Comparison of ENCODE assay signal across 24 cellular contexts in the genomic region with DNA sequence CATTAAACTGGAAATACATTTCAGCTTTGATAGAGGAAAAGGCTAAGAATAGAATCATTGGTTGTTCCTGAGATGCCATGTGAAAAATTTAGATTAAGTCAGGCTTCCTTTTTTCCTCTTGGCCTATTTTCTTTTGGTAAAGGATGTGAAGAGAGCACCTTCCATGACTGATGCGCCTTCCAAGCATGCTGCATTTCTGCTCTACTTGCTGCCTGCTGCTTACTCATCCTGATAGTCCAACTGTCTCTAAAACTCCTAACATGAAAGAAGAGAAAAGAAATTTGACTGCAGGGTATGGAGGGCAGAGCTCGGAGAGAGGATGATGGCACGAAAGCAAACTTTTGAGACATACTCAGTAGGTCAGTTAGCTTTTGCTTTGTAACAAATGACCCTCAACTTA. TPM values are rescaled to one million over a fixed set of nuclear protein-coding genes. Genes with fewer than 3 reads are reported as not detected.
DNase-seq lines count a peak whose midpoint lies in the region; ATAC-seq, FAIRE-seq and TF ChIP-seq lines count a peak whose summit lies in the region.
"Had no signal": no experiment of that assay in that cellular context is flagged by ENCODE, and none has a peak within 500 bp of the region (broad histone marks: within the 10 kb centered on the region; RNA-seq: fewer than 3 reads in every experiment).

No MANE protein-coding gene starts in this region.

- H3K36me3 Mint-ChIP-seq in astrocyte (ENCODE audit: low read depth, unreplicated experiment): peaks cover 7% of the 10 kb centered on the region
- no peaks in the 10 kb centered on the region for H3K36me3 Mint-ChIP-seq in neural progenitor cell
- H3K36me3 Mint-ChIP-seq: CD4-positive, CD25-positive, alpha-beta regulatory T cell had no signal

- no peak for ATAC-seq in A549

- peak; percentile 63 for FAIRE-seq in A549 (lab: Jason Lieb, UNC)
- no peak for FAIRE-seq in astrocyte (lab: Jason Lieb, UNC)
- FAIRE-seq: D721Med, GM12891, GM19239, H1 had no signal

- H3K9me3 Mint-ChIP-seq in astrocyte (ENCODE audit: unreplicated experiment): no peaks in the 10 kb centered on the region
- no peaks in the 10 kb centered on the region for H3K9me3 Mint-ChIP-seq in neural progenitor cell
- H3K9me3 Mint-ChIP-seq: CD4-positive, CD25-positive, alpha-beta regulatory T cell had no signal

- H3K9ac ChIP-seq in astrocyte (ENCODE audit: low read length) (no peak overlapping the region), neural progenitor cell (no peak overlapping the region)
- H3K9ac ChIP-seq: BLaER1 had no signal

- WGBS in A549 (ENCODE audit: missing lambda C conversion rate): 90% methylated on average over 3 of the region's 3 CpGs

- no peak overlapping the region for H2AFZ ChIP-seq in astrocyte (ENCODE audit: low read depth, low read length)
- peak overlapping the region; percentile 50 for H2AFZ ChIP-seq in neural progenitor cell (replicated peaks)

- CTCF ChIA-PET in A549 (lab: Yijun Ruan, JAX): interaction anchor here (0.7 to 1.7 kb wide), 4 partner anchors 19 to 269 kb away, joined by 3 to 10 read pairs (median 4); no protein-coding TSS in a partner anchor

- H3K4me1 Mint-ChIP-seq in astrocyte (ENCODE audit: low read depth, unreplicated experiment) (peaks cover 11% of the 10 kb centered on the region), neural progenitor cell (no peaks in the 10 kb centered on the region)
- H3K4me1 Mint-ChIP-seq: CD4-positive, CD25-positive, alpha-beta regulatory T cell had no signal

- no peaks in the 10 kb centered on the region for H3F3A ChIP-seq in neural progenitor cell (ENCODE audit: low read depth)

- no peak for TF ChIP-seq POLR2A in A549 (IDR thresholded peaks at IDR 0.05; ENCODE audit: low read length)

- TF ChIP-seq CTCF in A549 (IDR thresholded peaks at IDR 0.05) (no peak), astrocyte (IDR thresholded peaks at IDR 0.05; ENCODE audit: insufficient read depth, low read depth, low read length) (no peak), neural progenitor cell (IDR thresholded peaks at IDR 0.05) (no peak), coronary artery (IDR thresholded peaks at IDR 0.05) (no peak)

- no peaks in the 10 kb centered on the region for H4K20me1 ChIP-seq in astrocyte (ENCODE audit: insufficient read depth, low read length)
- no peaks in the 10 kb centered on the region for H4K20me1 ChIP-seq in neural progenitor cell (ENCODE audit: low read depth)
- H4K20me1 ChIP-seq: BLaER1 had no signal

- H3K4me2 ChIP-seq in A549 (peak overlapping the region; percentile 4; the same call in 1 of the 3 replicates), astrocyte (ENCODE audit: low read length) (no peak overlapping the region), neural progenitor cell (no peak overlapping the region)
- H3K4me2 ChIP-seq: BLaER1 had no signal

- DNase-seq in A549 (ENCODE audit: low read depth in 1 of 2, low spot score in 1 of 2) (no peak), G401 (ENCODE audit: low spot score) (peak; percentile 67), astrocyte (ENCODE audit: low read depth) (peak; percentile 9), neural progenitor cell (ENCODE audit: low spot score) (no peak), T1000 (lab: John Stamatoyannopoulos, UW) (no peak), coronary artery (ENCODE audit: low spot score) (no peak)
- DNase-seq in stimulated activated CD4-positive, alpha-beta T cell treated with anti-CD3 and anti-CD28 coated beads, Interleukin-2, amount 100 ng/mL, for 24 hours: no peak
- DNase-seq: 8988T; CD4-positive, CD25-positive, alpha-beta regulatory T cell; GF-D8; HCEC 1CT; NCI-H1092; NCI-H1417 treated with DMSO at 0.1 percent for 48 hours; NCI-H1694 treated with DMSO at 0.1 percent for 48 hours; NCI-H2081; NCI-H2227 treated with DMSO at 0.1 percent for 48 hours; NCI-H526 treated with DMSO at 0.1 percent for 48 hours; SHP77 had no signal

- H3K36me3 ChIP-seq in astrocyte (ENCODE audit: insufficient read depth, low read length) (no peaks in the 10 kb centered on the region), neural progenitor cell (no peaks in the 10 kb centered on the region)
- H3K36me3 ChIP-seq: BLaER1 had no signal

- no peak overlapping the region for H3K27ac Mint-ChIP-seq in astrocyte (ENCODE audit: unreplicated experiment)
- no peak overlapping the region for H3K27ac Mint-ChIP-seq in neural progenitor cell
- H3K27ac Mint-ChIP-seq: CD4-positive, CD25-positive, alpha-beta regulatory T cell had no signal

- H3K27ac ChIP-seq in A549: peak overlapping the region; percentile 89 to 91
- no peak overlapping the region for H3K27ac ChIP-seq in astrocyte (ENCODE audit: low read depth, low read length)
- no peak overlapping the region for H3K27ac ChIP-seq in neural progenitor cell
- no peak overlapping the region for H3K27ac ChIP-seq in coronary artery
- H3K27ac ChIP-seq: BLaER1, RWPE1 had no signal

- H3K27me3 Mint-ChIP-seq in astrocyte (ENCODE audit: low read depth, unreplicated experiment) (no peaks in the 10 kb centered on the region), neural progenitor cell (ENCODE audit: insufficient read depth, low read depth) (no peaks in the 10 kb centered on the region)
- H3K27me3 Mint-ChIP-seq: CD4-positive, CD25-positive, alpha-beta regulatory T cell had no signal

- in situ Hi-C loops in G401 (cut with HindIII; ENCODE audit: low sequenced_read_pairs): no loop called here

- H3K9me3 ChIP-seq in A549: no peaks in the 10 kb centered on the region
- H3K9me3 ChIP-seq in astrocyte (ENCODE audit: insufficient read depth, low read depth, low read length): no peaks in the 10 kb centered on the region
- H3K9me3 ChIP-seq in neural progenitor cell (ENCODE audit: low read depth): no peaks in the 10 kb centered on the region
- H3K9me3 ChIP-seq: BLaER1 had no signal

- H3K27me3 ChIP-seq in astrocyte (ENCODE audit: insufficient read depth, low read length): no peaks in the 10 kb centered on the region
- H3K27me3 ChIP-seq in neural progenitor cell: no peaks in the 10 kb centered on the region
- H3K27me3 ChIP-seq: BLaER1 had no signal

- H3K4me1 ChIP-seq in A549: peaks cover 70% of the 10 kb centered on the region
- H3K4me1 ChIP-seq in astrocyte (ENCODE audit: insufficient read depth, low read length): no peaks in the 10 kb centered on the region
- no peaks in the 10 kb centered on the region for H3K4me1 ChIP-seq in neural progenitor cell
- H3K4me1 ChIP-seq: BLaER1 had no signal

- no peak overlapping the region for H3K4me3 ChIP-seq in A549
- H3K4me3 ChIP-seq in astrocyte (ENCODE audit: insufficient read depth, low read depth, low read length): no peak overlapping the region
- H3K4me3 ChIP-seq in neural progenitor cell: no peak overlapping the region
- H3K4me3 ChIP-seq in coronary artery: no peak overlapping the region
- H3K4me3 ChIP-seq: BLaER1 had no signal

- no peak for TF ChIP-seq EP300 in A549 (IDR thresholded peaks at IDR 0.05)

- TF ChIP-seq RAD21 in A549 (conservative IDR thresholded peaks at IDR 0.05 in 1 of 2, IDR thresholded peaks at IDR 0.05 in 1 of 2): no peak

- H3K4me3 Mint-ChIP-seq in astrocyte (ENCODE audit: unreplicated experiment) (no peak overlapping the region), neural progenitor cell (no peak overlapping the region)
- H3K4me3 Mint-ChIP-seq: CD4-positive, CD25-positive, alpha-beta regulatory T cell had no signal

- POLR2A ChIA-PET in A549 (lab: Yijun Ruan, JAX): no interaction called here

- H3K79me2 ChIP-seq in astrocyte (ENCODE audit: insufficient read depth, low read length): no peaks in the 10 kb centered on the region
- no peaks in the 10 kb centered on the region for H3K79me2 ChIP-seq in neural progenitor cell (ENCODE audit: low read depth)

TF ChIP-seq in A549, 52 proteins besides CTCF, POLR2A, EP300 and RAD21:
- TF ChIP-seq HEYL (CRISPR knock-in tag; IDR thresholded peaks at IDR 0.05) (no peak), GATA3 (IDR thresholded peaks at IDR 0.05; ENCODE audit: borderline replicate concordance) (no peak), MAZ (IDR thresholded peaks at IDR 0.05; ENCODE audit: borderline replicate concordance, low read depth, low read length) (no peak), NPAS2 (CRISPR knock-in tag; IDR thresholded peaks at IDR 0.05; ENCODE audit: borderline replicate concordance) (no peak), EHF (CRISPR knock-in tag; IDR thresholded peaks at IDR 0.05) (no peak), PHF8 (IDR thresholded peaks at IDR 0.05; ENCODE audit: borderline replicate concordance, low read depth) (no peak), SREBF2 (IDR thresholded peaks at IDR 0.05) (no peak), RNF2 (IDR thresholded peaks at IDR 0.05; ENCODE audit: borderline replicate concordance, low read depth) (no peak), ZSCAN20 (CRISPR knock-in tag; IDR thresholded peaks at IDR 0.05) (no peak)
- TF ChIP-seq, protein P1, sequence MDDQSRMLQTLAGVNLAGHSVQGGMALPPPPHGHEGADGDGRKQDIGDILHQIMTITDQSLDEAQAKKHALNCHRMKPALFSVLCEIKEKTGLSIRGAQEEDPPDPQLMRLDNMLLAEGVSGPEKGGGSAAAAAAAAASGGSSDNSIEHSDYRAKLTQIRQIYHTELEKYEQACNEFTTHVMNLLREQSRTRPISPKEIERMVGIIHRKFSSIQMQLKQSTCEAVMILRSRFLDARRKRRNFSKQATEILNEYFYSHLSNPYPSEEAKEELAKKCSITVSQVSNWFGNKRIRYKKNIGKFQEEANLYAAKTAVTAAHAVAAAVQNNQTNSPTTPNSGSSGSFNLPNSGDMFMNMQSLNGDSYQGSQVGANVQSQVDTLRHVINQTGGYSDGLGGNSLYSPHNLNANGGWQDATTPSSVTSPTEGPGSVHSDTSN (IDR thresholded peaks at IDR 0.05): no peak
- TF ChIP-seq, protein P2, sequence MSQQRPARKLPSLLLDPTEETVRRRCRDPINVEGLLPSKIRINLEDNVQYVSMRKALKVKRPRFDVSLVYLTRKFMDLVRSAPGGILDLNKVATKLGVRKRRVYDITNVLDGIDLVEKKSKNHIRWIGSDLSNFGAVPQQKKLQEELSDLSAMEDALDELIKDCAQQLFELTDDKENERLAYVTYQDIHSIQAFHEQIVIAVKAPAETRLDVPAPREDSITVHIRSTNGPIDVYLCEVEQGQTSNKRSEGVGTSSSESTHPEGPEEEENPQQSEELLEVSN (IDR thresholded peaks at IDR 0.05; ENCODE audit: borderline replicate concordance, low read depth): no peak
- TF ChIP-seq, protein P3, sequence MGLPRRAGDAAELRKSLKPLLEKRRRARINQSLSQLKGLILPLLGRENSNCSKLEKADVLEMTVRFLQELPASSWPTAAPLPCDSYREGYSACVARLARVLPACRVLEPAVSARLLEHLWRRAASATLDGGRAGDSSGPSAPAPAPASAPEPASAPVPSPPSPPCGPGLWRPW (IDR thresholded peaks at IDR 0.05): no peak

RNA-seq across cellular contexts. Expression of a gene that starts 28.8 kb away (rescaled TPM):
- polyA plus RNA-seq in A549 (2011; rRNA removed) (53.6 and 54.8 TPM in 2 replicates), A549 (2017; fragmentation: RNase III; extraction: RNeasy Plus Mini Kit Qiagen cat#74134 plus additional on column Dnase treatment) (32.8 to 39.6 TPM (median 33.2 TPM) in 3 replicates)
- 23.2 and 27.1 TPM in 2 replicates for polyA plus RNA-seq in A549 (2012; cell fraction: cytosol; rRNA removed)
- polyA plus RNA-seq in A549 (2012; cell fraction: nucleus; rRNA removed): 32.8 and 56.3 TPM in 2 replicates
- 31.0 and 32.0 TPM in 2 replicates for polyA minus RNA-seq in A549 (2011; rRNA and poly(A)+ RNA removed)
- not detected in 2 replicates for total RNA-seq in G401 (2014; rRNA removed; shearing (Covaris generic))
- total RNA-seq in astrocyte (3.9 and 5.2 TPM in 2 replicates), neural progenitor cell (ENCODE audit: low replicate concordance) (not detected in 2 replicates)
- total RNA-seq: CD4-positive, CD25-positive, alpha-beta regulatory T cell had no signal
- polyA plus RNA-seq: CD4-positive, CD25-positive, alpha-beta regulatory T cell had no signal

Comparison
In these comparisons a context has a peak if more than half of its experiments do, and no peak if none do; other contexts are left out.
1. DNase-seq: peak in G401 (single experiment) and astrocyte (single experiment); none in A549 (0 of 2), neural progenitor cell (single experiment), T1000 (single experiment), coronary artery (single experiment) and stimulated activated CD4-positive, alpha-beta T cell treated with anti-CD3 and anti-CD28 coated beads, Interleukin-2, amount 100 ng/mL, for 24 hours (0 of 2).
2. H3K27ac ChIP-seq: peak in A549 (2 of 2); none in astrocyte (single experiment), neural progenitor cell (single experiment) and coronary artery (0 of 2).